Comparison of ENCODE assay signal across 1 cellular context in genomic region chr11:41449483-41450050, GRCh38.
TF ChIP-seq lines count a peak whose summit lies in the region.

No MANE protein-coding gene starts in this region.

TF ChIP-seq in GM23338, 12 proteins besides CTCF, POLR2A, EP300 and RAD21:
- TF ChIP-seq ZNF462 (CRISPR knock-in tag; IDR thresholded peaks at IDR 0.05) (no peak), EZH2phosphoT487 (IDR thresholded peaks at IDR 0.05; ENCODE audit: unreplicated experiment) (no peak), CREB1 (CRISPR knock-in tag; IDR thresholded peaks at IDR 0.05; ENCODE audit: low read depth) (no peak)
TF ChIP-seq in GM23338: peak in this region for 0.
